ENCODE assay signal across 9 cellular contexts in the genomic region with DNA sequence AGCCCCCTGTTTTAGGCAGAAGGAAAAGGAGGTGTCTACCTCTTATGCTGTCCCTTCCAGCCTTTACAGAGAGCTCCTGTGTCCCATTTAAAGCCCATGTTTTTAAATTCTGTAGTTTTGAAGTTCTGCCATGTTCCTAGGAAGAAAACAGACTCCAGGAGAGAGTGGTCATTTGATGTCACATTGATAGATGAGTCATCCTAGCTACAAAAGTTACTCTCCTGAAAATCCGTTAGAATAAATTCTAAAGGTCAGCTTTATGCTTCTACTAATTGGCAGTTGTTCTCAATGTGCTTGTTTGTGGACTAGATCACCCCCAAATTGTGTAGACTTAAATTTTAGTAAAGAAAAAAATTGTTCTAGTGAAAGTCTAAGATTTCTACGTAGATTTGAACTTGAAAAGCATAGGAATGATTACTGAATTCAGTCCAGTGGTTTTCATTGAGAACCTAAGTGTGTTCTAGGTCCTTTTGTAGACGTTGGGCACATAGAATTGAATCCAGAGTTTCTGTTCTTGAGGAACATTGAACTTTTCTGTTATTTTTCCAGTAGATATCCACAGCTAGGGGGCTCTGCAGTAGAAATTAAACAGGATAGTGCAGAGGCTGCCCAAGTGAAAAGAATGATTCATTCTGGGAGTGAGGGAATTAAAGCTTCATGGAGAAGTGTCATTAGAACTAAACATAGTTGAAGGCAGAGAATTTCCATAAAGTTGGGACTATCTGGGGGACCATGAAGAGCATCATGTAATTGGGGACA.
DNase-seq lines count a peak whose midpoint lies in the region; ATAC-seq, FAIRE-seq and TF ChIP-seq lines count a peak whose summit lies in the region.
"Had no signal": no experiment of that assay in that cellular context is flagged by ENCODE, and none has a peak within 500 bp of the region (broad histone marks: within the 10 kb centered on the region; RNA-seq: fewer than 3 reads in every experiment).

No MANE protein-coding gene starts in this region.

- DNase-seq in heart right ventricle (no peak), left ventricle myocardium superior (no peak), ascending aorta (ENCODE audit: low spot score in 2 of 2) (no peak), type B pancreatic cell (ENCODE audit: extremely low spot score, unreplicated experiment) (no peak), NCI-H1092 (lab: John Stamatoyannopoulos, UW) (no peak), OCI-M1 (lab: John Stamatoyannopoulos, UW) (no peak), upper lobe of right lung (no peak)
- DNase-seq: NCI-H1930 had no signal

- H3K27ac ChIP-seq in heart right ventricle, result no peak overlapping the region
- no peak overlapping the region for H3K27ac ChIP-seq in ascending aorta
- no peak overlapping the region for H3K27ac ChIP-seq in upper lobe of right lung

- no peak overlapping the region for H3K27ac Mint-ChIP-seq in type B pancreatic cell

- FAIRE-seq in islet of Langerhans (lab: Jason Lieb, UNC), result peak; percentile 69

- H3K4me1 ChIP-seq in heart right ventricle (peaks cover 0 to 40% (median 18%) of the 10 kb centered on the region in 9 donors), ascending aorta (no peaks in the 10 kb centered on the region), upper lobe of right lung (no peaks in the 10 kb centered on the region)

- intact Hi-C loops in heart right ventricle (cut with DNase I) (loop anchor here in 1 of 10 donors (5.0 kb wide), 1 partner anchor 281 kb away; no protein-coding TSS in a partner anchor), left ventricle myocardium superior (cut with micrococcal nuclease) (no loop called here), ascending aorta (cut with DNase I) (no loop called here), upper lobe of right lung (cut with DNase I) (no loop called here)

- H3K9me3 ChIP-seq in heart right ventricle (no peaks in the 10 kb centered on the region), ascending aorta (no peaks in the 10 kb centered on the region), upper lobe of right lung (no peaks in the 10 kb centered on the region)

- H3K27me3 ChIP-seq in heart right ventricle (peaks cover 0 to 8% (median 0%) of the 10 kb centered on the region in 7 donors), ascending aorta (no peaks in the 10 kb centered on the region), upper lobe of right lung (no peaks in the 10 kb centered on the region)

- no peaks in the 10 kb centered on the region for H3K9me3 Mint-ChIP-seq in type B pancreatic cell

- TF ChIP-seq CTCF in heart right ventricle (IDR thresholded peaks at IDR 0.05) (peak in 5 of 9 donors; percentile 13 to 48 (median 23)), ascending aorta (IDR thresholded peaks at IDR 0.05) (peak in 2 of 3 experiments; percentile 14 to 26), type B pancreatic cell (conservative IDR thresholded peaks at IDR 0.05) (peak; percentile 40), upper lobe of right lung (IDR thresholded peaks at IDR 0.05) (no peak)

- H3K36me3 ChIP-seq in heart right ventricle (peaks cover 0 to 12% (median 0%) of the 10 kb centered on the region in 9 donors), ascending aorta (no peaks in the 10 kb centered on the region), upper lobe of right lung (no peaks in the 10 kb centered on the region)

- peaks cover 42% of the 10 kb centered on the region for H3K4me1 Mint-ChIP-seq in type B pancreatic cell (ENCODE audit: unreplicated experiment)

- WGBS in heart right ventricle, 2 donors, result 89 to 90% methylated on average over 3 of the region's 3 CpGs

- H3K4me3 ChIP-seq in heart right ventricle (no peak overlapping the region), ascending aorta (no peak overlapping the region), upper lobe of right lung (no peak overlapping the region)

- no peak for ATAC-seq in heart right ventricle
- ATAC-seq in left ventricle myocardium superior, result no peak
- ATAC-seq in upper lobe of right lung, result no peak

- no peaks in the 10 kb centered on the region for H3K27me3 Mint-ChIP-seq in type B pancreatic cell

- H3K4me3 Mint-ChIP-seq in type B pancreatic cell, result no peak overlapping the region

- H3K36me3 Mint-ChIP-seq in type B pancreatic cell, result peaks cover 16% of the 10 kb centered on the region
